Comparison of ENCODE assay signal across 8 cellular contexts in the genomic region with DNA sequence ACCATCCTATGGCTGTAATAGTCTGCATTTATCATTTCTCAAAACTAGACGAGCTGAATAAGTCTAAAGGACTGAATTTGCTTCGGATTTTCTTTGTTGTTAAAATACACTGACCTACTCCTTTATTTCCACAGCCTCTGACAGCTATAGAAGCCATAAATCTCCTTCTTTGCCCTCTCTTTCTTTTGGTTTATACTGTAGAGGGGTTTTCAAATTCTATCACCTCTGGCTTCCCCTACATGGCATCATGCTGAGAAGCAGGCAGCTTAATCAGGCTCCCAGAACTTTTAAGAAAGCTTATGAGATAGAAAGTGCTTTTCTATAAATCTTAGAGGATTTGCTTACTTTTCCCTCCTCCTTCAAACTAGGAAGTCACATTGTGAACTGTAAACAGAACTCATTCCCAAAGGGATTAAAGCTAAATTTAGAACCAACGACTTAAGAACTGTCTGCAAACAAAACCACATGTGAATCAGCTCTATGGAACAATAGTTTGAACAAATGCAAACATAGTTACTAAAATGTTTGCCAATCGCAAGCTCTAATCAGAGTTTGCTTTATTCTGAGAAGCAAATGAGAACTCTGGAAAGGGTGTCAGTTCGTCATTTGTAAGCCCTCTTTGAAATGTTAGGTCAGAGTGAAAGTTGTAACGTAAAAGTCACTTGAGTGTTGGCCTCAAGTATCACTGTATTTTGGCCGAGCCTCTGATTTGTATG.
DNase-seq lines count a peak whose midpoint lies in the region; ATAC-seq and TF ChIP-seq lines count a peak whose summit lies in the region.

No MANE protein-coding gene starts in this region.

- 31 to 35% (median 35%) methylated on average over 7 of the region's 7 CpGs for WGBS in psoas muscle, 3 donors

- peaks cover 0 to 5% of the 10 kb centered on the region in 2 donors for H3K27me3 Mint-ChIP-seq in CD8-positive, alpha-beta memory T cell

- H3K36me3 ChIP-seq in psoas muscle (ENCODE audit: insufficient read depth in 1 of 2, low read depth in 1 of 2) = no peaks in the 10 kb centered on the region
- H3K36me3 ChIP-seq in CD8-positive, alpha-beta memory T cell (ENCODE audit: insufficient read depth, low read length) = no peaks in the 10 kb centered on the region

- ATAC-seq in psoas muscle (no peak), GM21786 (IDR thresholded peaks at IDR 0.05; ENCODE audit: unreplicated experiment) (no peak)

- no peaks in the 10 kb centered on the region for H3K9me3 ChIP-seq in psoas muscle
- H3K9me3 ChIP-seq in CD8-positive, alpha-beta memory T cell (ENCODE audit: low read length) = no peaks in the 10 kb centered on the region

- H3K36me3 Mint-ChIP-seq in CD8-positive, alpha-beta memory T cell = no peaks in the 10 kb centered on the region

- no peaks in the 10 kb centered on the region for H3K27me3 ChIP-seq in psoas muscle (ENCODE audit: insufficient read depth in 3 of 3, low read length in 2 of 3)
- H3K27me3 ChIP-seq in CD8-positive, alpha-beta memory T cell (ENCODE audit: insufficient read depth, low read length, poor library complexity, severe bottlenecking) = no peaks in the 10 kb centered on the region

- peaks cover 0 to 6% (median 3%) of the 10 kb centered on the region in 3 donors for H3K4me1 Mint-ChIP-seq in CD8-positive, alpha-beta memory T cell

- intact Hi-C loops in psoas muscle (cut with DNase I) = no loop called here

- no peak for TF ChIP-seq CTCF in epithelial cell of proximal tubule (conservative IDR thresholded peaks at IDR 0.05; ENCODE audit: low read depth, low read length)
- TF ChIP-seq CTCF in psoas muscle (IDR thresholded peaks at IDR 0.05) = no peak

- peaks cover 15% of the 10 kb centered on the region for H3K4me1 ChIP-seq in psoas muscle
- H3K4me1 ChIP-seq in CD8-positive, alpha-beta memory T cell (ENCODE audit: insufficient read depth, low read length) = no peaks in the 10 kb centered on the region

- H3K27ac Mint-ChIP-seq in CD8-positive, alpha-beta memory T cell = no peak overlapping the region

- no peak overlapping the region for H3K4me3 ChIP-seq in epithelial cell of proximal tubule (ENCODE audit: low read depth, low read length)
- peak overlapping the region; percentile 38 for H3K4me3 ChIP-seq in psoas muscle
- no peak overlapping the region for H3K4me3 ChIP-seq in CD8-positive, alpha-beta memory T cell (ENCODE audit: low read length)

- no peak overlapping the region for H3K4me3 Mint-ChIP-seq in CD8-positive, alpha-beta memory T cell

- peaks cover 0 to 6% (median 3%) of the 10 kb centered on the region in 5 donors for H3K9me3 Mint-ChIP-seq in CD8-positive, alpha-beta memory T cell

- POLR2A ChIA-PET in CD8-positive, alpha-beta memory T cell (lab: Charles Lee) = no interaction called here

- H3K27ac ChIP-seq in psoas muscle = peak overlapping the region; percentile 43
- H3K27ac ChIP-seq in CD8-positive, alpha-beta memory T cell (ENCODE audit: low read depth, low read length) = no peak overlapping the region

- DNase-seq in DMS153 (lab: John Stamatoyannopoulos, UW) = peak; percentile 88
- DNase-seq in NCI-H748 (lab: John Stamatoyannopoulos, UW; ENCODE audit: unreplicated experiment) = peak; percentile 85
- DNase-seq in epithelial cell of proximal tubule (ENCODE audit: low read depth) = peak; percentile 46
- no peak for DNase-seq in psoas muscle
- no peak for DNase-seq in activated gamma-delta T cell treated with Interleukin-2 at 50 U/mL for 16 hours
- DNase-seq in COLO668 (lab: John Stamatoyannopoulos, UW; ENCODE audit: unreplicated experiment) = no peak
- DNase-seq in CD8-positive, alpha-beta memory T cell = no peak

- CTCF ChIA-PET in CD8-positive, alpha-beta memory T cell (lab: Charles Lee) = interaction anchor here (0.6 kb wide), 1 partner anchor 40 kb away, joined by 3 read pairs; no protein-coding TSS in a partner anchor

Comparison
In these comparisons a context has a peak if more than half of its experiments do, and no peak if none do; other contexts are left out.
1. DNase-seq: peak in DMS153 (single experiment), NCI-H748 (single experiment) and epithelial cell of proximal tubule (single experiment); none in psoas muscle (0 of 2), activated gamma-delta T cell treated with Interleukin-2 at 50 U/mL for 16 hours (single experiment), COLO668 (single experiment) and CD8-positive, alpha-beta memory T cell (0 of 5).